Comparison of ENCODE assay signal across 8 cellular contexts in the genomic region with DNA sequence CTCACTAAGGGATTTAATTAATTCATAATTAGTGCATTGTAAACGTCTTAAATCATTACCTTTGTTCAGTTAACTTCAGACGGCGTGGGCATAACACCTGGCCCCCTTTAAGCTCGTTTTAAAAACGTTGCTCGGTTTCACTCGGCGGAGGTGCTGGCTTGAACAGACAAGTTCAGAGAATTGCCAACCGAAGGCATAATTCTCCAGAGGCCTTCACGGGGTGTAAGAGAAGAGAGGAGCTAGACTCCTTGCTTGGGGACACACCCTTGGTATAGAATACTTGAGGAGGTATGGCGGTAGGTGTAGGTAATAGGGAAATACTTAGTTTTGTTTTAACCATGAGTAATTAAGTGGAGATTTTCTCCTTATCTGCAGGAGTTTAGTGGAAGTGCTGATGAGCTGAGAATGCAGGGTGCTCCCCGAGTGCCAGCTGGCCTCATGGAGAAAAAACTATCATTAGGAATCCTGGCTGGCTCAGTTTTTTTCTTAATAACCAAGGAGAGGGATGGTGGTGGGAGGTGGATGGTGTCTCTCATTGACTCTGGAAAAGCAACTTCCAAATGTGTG. TPM values are rescaled to one million over a fixed set of nuclear protein-coding genes. Genes with fewer than 3 reads are reported as not detected.
A peak's percentile ranks its signal among the peaks of the same experiment; 100 is the strongest.
DNase-seq lines count a peak whose midpoint lies in the region; ATAC-seq, FAIRE-seq and TF ChIP-seq lines count a peak whose summit lies in the region.

No MANE protein-coding gene starts in this region.

- H3K27ac ChIP-seq in cardiac muscle cell (peak overlapping the region; percentile 35), K562 (ENCODE audit: extremely low read depth, low read depth, low read length) (no peak overlapping the region), lower lobe of right lung (no peak overlapping the region)

- in situ Hi-C loops in K562 (cut with MboI): no loop called here

- peak; percentile 15; the same call in 2 of the 3 replicates for ATAC-seq in K562
- ATAC-seq in lower lobe of right lung: peak; percentile 25 to 49
- no peak for ATAC-seq in GM19467 (IDR thresholded peaks at IDR 0.05; ENCODE audit: unreplicated experiment)
- ATAC-seq in GM18861 (IDR thresholded peaks at IDR 0.05; ENCODE audit: unreplicated experiment): no peak

- H4K20me1 ChIP-seq in K562 (replicated peaks; ENCODE audit: control insufficient read depth, insufficient read depth, low read length): no peaks in the 10 kb centered on the region

- no peak for TF ChIP-seq RAD21 in K562 (CRISPR knock-in tag; conservative IDR thresholded peaks at IDR 0.05 in 1 of 2, IDR thresholded peaks at IDR 0.05 in 1 of 2)

- H3K9me1 ChIP-seq in K562 (ENCODE audit: control insufficient read depth, insufficient read depth, low read length): no peaks in the 10 kb centered on the region

- CTCF ChIA-PET in K562 (lab: Yijun Ruan, JAX; ENCODE audit: low intra/inter-chr PET ratio): no interaction called here

- H2AFZ ChIP-seq in K562 (ENCODE audit: low read depth, low read length): peak overlapping the region; percentile 73

- H3K36me3 ChIP-seq in cardiac muscle cell (no peaks in the 10 kb centered on the region), K562 (ENCODE audit: control insufficient read depth, insufficient read depth, low read length) (no peaks in the 10 kb centered on the region), lower lobe of right lung (no peaks in the 10 kb centered on the region)

- TF ChIP-seq CTCF in cardiac muscle cell (IDR thresholded peaks at IDR 0.05; ENCODE audit: low read depth, low read length): no peak
- no peak for TF ChIP-seq CTCF in K562 (IDR thresholded peaks at IDR 0.05 in 2 of 3, conservative IDR thresholded peaks at IDR 0.05 in 1 of 3; ENCODE audit: insufficient read depth in 2 of 3, low read depth in 1 of 3, low read length in 3 of 3)
- no peak for TF ChIP-seq CTCF in lower lobe of right lung (IDR thresholded peaks at IDR 0.05)

- POLR2A ChIA-PET in K562 (lab: Yijun Ruan, JAX): interaction anchor here (0.6 to 1.9 kb wide), 5 partner anchors 8 to 372 kb away, joined by 3 to 7 read pairs (median 3); no protein-coding TSS in a partner anchor

- peak overlapping the region; percentile 70 for H3K4me3 ChIP-seq in cardiac muscle cell
- H3K4me3 ChIP-seq in K562: peak overlapping the region; percentile 59; the same call in 1 of the 2 replicates
- peak overlapping the region; percentile 70 for H3K4me3 ChIP-seq in lower lobe of right lung

- 25% methylated on average over 12 of the region's 12 CpGs for WGBS in K562 (ENCODE audit: insufficient coverage, low coverage, missing lambda C conversion rate)

- H3K79me2 ChIP-seq in K562 (ENCODE audit: control insufficient read depth, insufficient read depth, low read length): no peaks in the 10 kb centered on the region

- peak overlapping the region; percentile 61 for H3K4me2 ChIP-seq in K562 (ENCODE audit: insufficient read depth, low read length)

- BruUV-seq in K562 (replicated peaks; lab: Mats Ljungman, UMichigan): TSS peak; percentile 54

- DNase-seq in cardiac muscle cell (ENCODE audit: low read depth in 1 of 2, low spot score in 1 of 2): peak; percentile 6 to 28
- no peak for DNase-seq in cardiac septum (ENCODE audit: low spot score)
- peak in 1 of 4 experiments; percentile 14 for DNase-seq in K562 (ENCODE audit: extremely low read depth in 1 of 4, low spot score in 3 of 4)
- no peak for DNase-seq in lower lobe of right lung
- peak; percentile 12 for DNase-seq in urothelium cell line (ENCODE audit: low spot score)
- no peak for DNase-seq in NCI-H1436 (lab: John Stamatoyannopoulos, UW)

- intact Hi-C loops in cardiac septum (cut with DNase I): no loop called here
- intact Hi-C loops in K562 (cut with micrococcal nuclease): no loop called here
- intact Hi-C loops in lower lobe of right lung (cut with DNase I): no loop called here

- TF ChIP-seq POLR2A in K562 (conservative IDR thresholded peaks at IDR 0.05): no peak

- H3K27me3 ChIP-seq in cardiac muscle cell (no peaks in the 10 kb centered on the region), K562 (ENCODE audit: control insufficient read depth in 2 of 2, insufficient read depth in 2 of 2, low read length in 2 of 2) (no peaks in the 10 kb centered on the region), lower lobe of right lung (ENCODE audit: low read depth) (peaks cover 12% of the 10 kb centered on the region)

- no peaks in the 10 kb centered on the region for H3K4me1 ChIP-seq in cardiac muscle cell (ENCODE audit: low read depth)
- peaks cover 6 to 11% of the 10 kb centered on the region in 2 experiments; a peak in 4 of 5 replicates for H3K4me1 ChIP-seq in K562 (replicated peaks in 1 of 2; ENCODE audit: control insufficient read depth in 2 of 2, insufficient read depth in 2 of 2, low read length in 2 of 2)
- H3K4me1 ChIP-seq in lower lobe of right lung: no peaks in the 10 kb centered on the region

- FAIRE-seq in K562 (lab: Jason Lieb, UNC): peak; percentile 42
- FAIRE-seq in urothelium cell line (lab: Jason Lieb, UNC): no peak

- H3K9ac ChIP-seq in K562 (ENCODE audit: insufficient read depth in 1 of 2, low read depth in 2 of 2, low read length in 2 of 2): peak overlapping the region in 1 of 2 experiments; percentile 22; a peak in 1 of 4 replicates

- TF ChIP-seq EP300 in K562 (IDR thresholded peaks at IDR 0.05; ENCODE audit: low read length): no peak

- H3K9me3 ChIP-seq in cardiac muscle cell (ENCODE audit: low read depth) (no peaks in the 10 kb centered on the region), K562 (replicated peaks; ENCODE audit: control insufficient read depth, insufficient read depth, low read depth, low read length) (no peaks in the 10 kb centered on the region), lower lobe of right lung (no peaks in the 10 kb centered on the region)

TF ChIP-seq in K562, 482 proteins besides CTCF, POLR2A, EP300 and RAD21:
- no peak for TF ChIP-seq DDX20 (tag; IDR thresholded peaks at IDR 0.05; ENCODE audit: low read depth)
- TF ChIP-seq KLF10 (CRISPR knock-in tag; IDR thresholded peaks at IDR 0.05): no peak
- no peak for TF ChIP-seq SP2 (IDR thresholded peaks at IDR 0.05; ENCODE audit: extremely low read depth, low read depth, low read length, poor library complexity, severe bottlenecking)

RNA-seq across cellular contexts. Expression of a gene that starts 0.9 kb away (rescaled TPM):
- 19.0 and 27.6 TPM in 2 replicates for total RNA-seq in cardiac muscle cell
- polyA plus RNA-seq in cardiac muscle cell: 17.5 and 25.6 TPM in 2 replicates
- total RNA-seq in cardiac septum: 3.6 TPM
- 15.1 and 18.8 TPM in 2 replicates for total RNA-seq in K562 (2011; cell fraction: chromatin; rRNA removed; ENCODE audit: low replicate concordance)
- 8.7 and 8.8 TPM in 2 replicates for total RNA-seq in K562 (2011; cell fraction: nucleolus; rRNA removed)
- total RNA-seq in K562 (2011; cell fraction: nucleoplasm; rRNA removed): 10.3 and 17.6 TPM in 2 replicates
- 1.3 and 1.5 TPM in 2 replicates for total RNA-seq in K562 (2014; rRNA removed)
- total RNA-seq in K562 (2014; rRNA removed; fragmentation: Illumina TruSeq; extraction: Trizol): 1.8 and 1.9 TPM in 2 replicates
- total RNA-seq in K562 (2015; rRNA removed; fragmentation: Illumina TruSeq; extraction: Trizol): 1.7 TPM in 2 replicates
- 1.6 and 2.2 TPM in 2 replicates for total RNA-seq in K562 (2021)
- polyA plus RNA-seq in K562 (2011; rRNA removed): 5.5 and 6.9 TPM in 2 replicates
- 4.6 TPM in 2 replicates for polyA plus RNA-seq in K562 (2011; cell fraction: cytosol; rRNA removed)
- polyA plus RNA-seq in K562 (2011; cell fraction: nucleus; rRNA removed): 26.6 and 29.0 TPM in 2 replicates
- 2.0 and 4.4 TPM in 2 replicates for polyA plus RNA-seq in K562 (2012)
- 1.1 and 1.8 TPM in 2 replicates for polyA plus RNA-seq in K562 (2014; fragmentation: Illumina TruSeq; extraction: Trizol)
- polyA plus RNA-seq in K562 (2014; fragmentation: Nextera tagmentation; extraction: Ambion mirVana): 1 to 10 TPM; 2.2 to 2.4 TPM
- polyA plus RNA-seq in K562 (2014; rRNA removed): 2.4 and 6.3 TPM in 2 replicates
- 4.6 and 5.1 TPM in 2 replicates for polyA minus RNA-seq in K562 (2011; rRNA and poly(A)+ RNA removed)
- polyA minus RNA-seq in K562 (2011; cell fraction: cytosol; rRNA and poly(A)+ RNA removed): 1.6 and 2.5 TPM in 2 replicates
- polyA minus RNA-seq in K562 (2011; cell fraction: nucleus; rRNA and poly(A)+ RNA removed): 6.2 and 6.9 TPM in 2 replicates
- total RNA-seq in lower lobe of right lung: 8.1 TPM

RNA-seq across cellular contexts. Expression of a gene that starts 59.6 kb away (rescaled TPM):
- total RNA-seq in cardiac muscle cell (4.3 and 7.1 TPM in 2 replicates), cardiac septum (0.78 TPM), K562 (2014; rRNA removed) (not detected in 2 replicates), K562 (2014; rRNA removed; fragmentation: Illumina TruSeq; extraction: Trizol) (not detected in 2 replicates), K562 (2015; rRNA removed; fragmentation: Illumina TruSeq; extraction: Trizol) (not detected in 2 replicates), K562 (2021) (not detected in 2 replicates), lower lobe of right lung (1.9 TPM)
- polyA plus RNA-seq in cardiac muscle cell (4.5 and 11.0 TPM in 2 replicates), K562 (2011; rRNA removed) (not detected in 2 replicates), K562 (2014; fragmentation: Illumina TruSeq; extraction: Trizol) (not detected in 2 replicates), K562 (2014; fragmentation: Nextera tagmentation; extraction: Ambion mirVana) (not detected), K562 (2014; rRNA removed) (not detected in 2 replicates)
- total RNA-seq in K562 (2011; cell fraction: chromatin; rRNA removed; ENCODE audit: low replicate concordance): not detected in 2 replicates
- total RNA-seq in K562 (2011; cell fraction: nucleolus; rRNA removed): not detected in 2 replicates
- total RNA-seq in K562 (2011; cell fraction: nucleoplasm; rRNA removed): not detected in 2 replicates
- not detected in 2 replicates for polyA plus RNA-seq in K562 (2011; cell fraction: cytosol; rRNA removed)
- polyA plus RNA-seq in K562 (2011; cell fraction: nucleus; rRNA removed): not detected in 2 replicates
- 0.03 TPM in 1 of 2 replicates, not detected in the other for polyA plus RNA-seq in K562 (2012)
- polyA minus RNA-seq in K562 (2011; rRNA and poly(A)+ RNA removed): not detected in 2 replicates
- polyA minus RNA-seq in K562 (2011; cell fraction: cytosol; rRNA and poly(A)+ RNA removed): not detected in 2 replicates
- not detected in 2 replicates for polyA minus RNA-seq in K562 (2011; cell fraction: nucleus; rRNA and poly(A)+ RNA removed)

Comparison
In these comparisons a context has a peak if more than half of its experiments do, and no peak if none do; other contexts are left out.
1. DNase-seq: peak in cardiac muscle cell (2 of 2) and urothelium cell line (single experiment); none in cardiac septum (single experiment), lower lobe of right lung (single experiment) and NCI-H1436 (single experiment).
2. ATAC-seq: peak in K562 (single experiment) and lower lobe of right lung (2 of 2); none in GM19467 (single experiment) and GM18861 (single experiment).
3. Peak in every context shown above with its lines, with median percentiles within 50 percentile points of each other: H3K4me3 ChIP-seq.